Comparison of ENCODE assay signal across 16 cellular contexts in genomic region chr1:230745071-230745470, GRCh38. TPM values are rescaled to one million over a fixed set of nuclear protein-coding genes. Genes with fewer than 3 reads are reported as not detected.
DNase-seq lines count a peak whose midpoint lies in the region; ATAC-seq and TF ChIP-seq lines count a peak whose summit lies in the region.
"Had no signal": no experiment of that assay in that cellular context is flagged by ENCODE, and none has a peak within 500 bp of the region (broad histone marks: within the 10 kb centered on the region; RNA-seq: fewer than 3 reads in every experiment).

No MANE protein-coding gene starts in this region.

- no peak overlapping the region for H2AFZ ChIP-seq in hepatocyte
- H2AFZ ChIP-seq: PC-9 had no signal

- no peaks in the 10 kb centered on the region for H3K36me3 ChIP-seq in hepatocyte (replicated peaks; ENCODE audit: insufficient read depth, low read depth)

- no peaks in the 10 kb centered on the region for H3K36me3 Mint-ChIP-seq in activated naive CD8-positive, alpha-beta T cell treated with anti-CD3 and anti-CD28 coated beads for 36 hours
- H3K36me3 Mint-ChIP-seq: CD14-positive monocyte had no signal

- no peak overlapping the region for H3K4me3 Mint-ChIP-seq in activated naive CD8-positive, alpha-beta T cell treated with anti-CD3 and anti-CD28 coated beads for 36 hours
- H3K4me3 Mint-ChIP-seq: CD14-positive monocyte had no signal

- 49% methylated on average over 3 of the region's 3 CpGs for WGBS in hepatocyte (ENCODE audit: low lambda C conversion rate, missing lambda C conversion rate)

- H3K4me1 ChIP-seq in hepatocyte (ENCODE audit: insufficient read depth): peaks cover 38% of the 10 kb centered on the region

- H3K27me3 Mint-ChIP-seq in activated naive CD8-positive, alpha-beta T cell treated with anti-CD3 and anti-CD28 coated beads for 36 hours: peaks cover 3% of the 10 kb centered on the region

- H3K4me2 ChIP-seq in hepatocyte: no peak overlapping the region
- H3K4me2 ChIP-seq: SK-N-SH had no signal

- DNase-seq in NCI-H1417 (lab: John Stamatoyannopoulos, UW): peak in 2 of 3 experiments; percentile 18 to 32
- no peak for DNase-seq in NCI-H1417 treated with DMSO at 0.1 percent for 48 hours (lab: John Stamatoyannopoulos, UW)
- peak; percentile 56 for DNase-seq in DMS153 (lab: John Stamatoyannopoulos, UW)
- DNase-seq in NCI-H526 treated with DMSO at 0.1 percent for 48 hours (lab: John Stamatoyannopoulos, UW): peak; percentile 1
- no peak for DNase-seq in hepatocyte (ENCODE audit: low spot score)
- no peak for DNase-seq in activated naive CD8-positive, alpha-beta T cell treated with anti-CD3 and anti-CD28 coated beads for 36 hours
- DNase-seq in HuH-7.5 (ENCODE audit: low spot score): no peak
- DNase-seq: KBM-7, NCI-H2081, SK-N-SH, T-helper 1 cell had no signal

- H3K9me3 Mint-ChIP-seq in activated naive CD8-positive, alpha-beta T cell treated with anti-CD3 and anti-CD28 coated beads for 36 hours: no peaks in the 10 kb centered on the region
- H3K9me3 Mint-ChIP-seq: CD14-positive monocyte had no signal

- no peak overlapping the region for H3K27ac Mint-ChIP-seq in activated naive CD8-positive, alpha-beta T cell treated with anti-CD3 and anti-CD28 coated beads for 36 hours
- H3K27ac Mint-ChIP-seq: CD14-positive monocyte had no signal

- no peaks in the 10 kb centered on the region for H3K9me2 ChIP-seq in hepatocyte (replicated peaks; ENCODE audit: insufficient read depth)
- H3K9me2 ChIP-seq: SK-N-SH had no signal

- H4K20me1 ChIP-seq in hepatocyte (ENCODE audit: insufficient read depth, poor library complexity, severe bottlenecking): no peaks in the 10 kb centered on the region

- TF ChIP-seq CTCF in hepatocyte (IDR thresholded peaks at IDR 0.05; ENCODE audit: poor library complexity): no peak

- H3K9me3 ChIP-seq in hepatocyte (ENCODE audit: low read depth): no peaks in the 10 kb centered on the region
- H3K9me3 ChIP-seq: SK-N-SH had no signal

- H3K27ac ChIP-seq in hepatocyte: peak overlapping the region; percentile 36
- H3K27ac ChIP-seq: HL-60, PC-9 had no signal

- no peaks in the 10 kb centered on the region for H3K4me1 Mint-ChIP-seq in activated naive CD8-positive, alpha-beta T cell treated with anti-CD3 and anti-CD28 coated beads for 36 hours
- H3K4me1 Mint-ChIP-seq: CD14-positive monocyte had no signal

- no peaks in the 10 kb centered on the region for H3K27me3 ChIP-seq in hepatocyte

- H3K4me3 ChIP-seq in hepatocyte: no peak overlapping the region
- H3K4me3 ChIP-seq: PC-9 had no signal

- ATAC-seq in GM18519 (IDR thresholded peaks at IDR 0.05; ENCODE audit: low FRiP score, unreplicated experiment): no peak

- H3K79me2 ChIP-seq in hepatocyte: no peaks in the 10 kb centered on the region

RNA-seq across cellular contexts. Expression of gene CAPN9, which starts 2.1 kb away (rescaled TPM):
- 3.1 and 3.7 TPM in 2 replicates for total RNA-seq in hepatocyte
- polyA plus RNA-seq in hepatocyte: 0.68 and 0.98 TPM in 2 replicates
- not detected for total RNA-seq in activated naive CD8-positive, alpha-beta T cell treated with anti-CD3 and anti-CD28 coated beads for 36 hours
- total RNA-seq: Daoy, PC-9 had no signal
- polyA plus RNA-seq: CD14-positive monocyte, SK-N-SH had no signal

RNA-seq across cellular contexts. Expression of gene AGT, which starts 31.1 kb away (rescaled TPM):
- 476 and 505 TPM in 2 replicates for total RNA-seq in hepatocyte
- polyA plus RNA-seq in hepatocyte: 455 and 583 TPM in 2 replicates
- not detected for total RNA-seq in activated naive CD8-positive, alpha-beta T cell treated with anti-CD3 and anti-CD28 coated beads for 36 hours
- total RNA-seq: Daoy, PC-9 had no signal
- polyA plus RNA-seq: CD14-positive monocyte had no signal

Comparison
In these comparisons a context has a peak if more than half of its experiments do, and no peak if none do; other contexts are left out.
1. DNase-seq: peak in NCI-H1417 (2 of 3), DMS153 (single experiment) and NCI-H526 treated with DMSO at 0.1 percent for 48 hours (single experiment); none in NCI-H1417 treated with DMSO at 0.1 percent for 48 hours (single experiment), hepatocyte (single experiment), activated naive CD8-positive, alpha-beta T cell treated with anti-CD3 and anti-CD28 coated beads for 36 hours (single experiment) and HuH-7.5 (single experiment).
2. RNA of gene AGT, which starts 31.1 kb away (total RNA-seq): 476 to 505 TPM in hepatocyte; not detected in activated naive CD8-positive, alpha-beta T cell treated with anti-CD3 and anti-CD28 coated beads for 36 hours; every median in the first group is over 100 times any median in the second.